ENCODE assay signal across 11 cellular contexts in genomic region chr3:134239538-134239937, GRCh38. TPM values are rescaled to one million over a fixed set of nuclear protein-coding genes. Genes with fewer than 3 reads are reported as not detected.
DNase-seq lines count a peak whose midpoint lies in the region; ATAC-seq, FAIRE-seq and TF ChIP-seq lines count a peak whose summit lies in the region.
"Had no signal": no experiment of that assay in that cellular context is flagged by ENCODE, and none has a peak within 500 bp of the region (broad histone marks: within the 10 kb centered on the region; RNA-seq: fewer than 3 reads in every experiment).

No MANE protein-coding gene starts in this region.

- WGBS in aorta, 2 donors: 95 to 98% methylated on average over 1 of the region's 1 CpG
- WGBS in body of pancreas, 2 donors: 86 to 96% methylated on average over 1 of the region's 1 CpG

- no peak overlapping the region for H3K4me3 ChIP-seq in bronchial epithelial cell (ENCODE audit: low read depth, low read length)
- H3K4me3 ChIP-seq in aorta (ENCODE audit: low read length in 2 of 2): no peak overlapping the region
- no peak overlapping the region for H3K4me3 ChIP-seq in body of pancreas

- H3K36me3 Mint-ChIP-seq in CD14-positive monocyte: no peaks in the 10 kb centered on the region
- H3K36me3 Mint-ChIP-seq: activated naive CD8-positive, alpha-beta T cell treated with anti-CD3 and anti-CD28 coated beads, Interleukin-2, amount 10 ng/mL, durations not matched to agents 7 days and 5 days had no signal

- no peak for TF ChIP-seq POLR2A in body of pancreas (IDR thresholded peaks at IDR 0.05)

- ATAC-seq in HG03135 (IDR thresholded peaks at IDR 0.05; ENCODE audit: unreplicated experiment): peak; percentile 51
- no peak for ATAC-seq in aorta (ENCODE audit: low FRiP score)
- ATAC-seq in body of pancreas: no peak

- FAIRE-seq in bronchial epithelial cell (lab: Jason Lieb, UNC): no peak

- H3K36me3 ChIP-seq in bronchial epithelial cell (ENCODE audit: control insufficient read depth, insufficient read depth, low read length) (no peaks in the 10 kb centered on the region), aorta (ENCODE audit: control insufficient read depth in 1 of 2, insufficient read depth in 2 of 2, low read length in 1 of 2) (no peaks in the 10 kb centered on the region), body of pancreas (replicated peaks in 1 of 2; ENCODE audit: insufficient read depth in 1 of 2, low read depth in 2 of 2) (no peaks in the 10 kb centered on the region)

- intact Hi-C loops in CD14-positive monocyte (cut with micrococcal nuclease): no loop called here
- intact Hi-C loops in aorta (cut with DNase I): no loop called here
- intact Hi-C loops in body of pancreas (cut with DNase I): no loop called here

- H3K27ac Mint-ChIP-seq in CD14-positive monocyte: peak overlapping the region; percentile 4 to 84 (median 15)
- H3K27ac Mint-ChIP-seq: activated naive CD8-positive, alpha-beta T cell treated with anti-CD3 and anti-CD28 coated beads, Interleukin-2, amount 10 ng/mL, durations not matched to agents 7 days and 5 days had no signal

- H3K27ac ChIP-seq in aorta (ENCODE audit: low read depth in 1 of 2, low read length in 2 of 2) (no peak overlapping the region), body of pancreas (no peak overlapping the region)

- peaks cover 54% of the 10 kb centered on the region for H3K4me1 Mint-ChIP-seq in CD14-positive monocyte

- H3K9me3 Mint-ChIP-seq in CD14-positive monocyte: no peaks in the 10 kb centered on the region
- H3K9me3 Mint-ChIP-seq: activated naive CD8-positive, alpha-beta T cell treated with anti-CD3 and anti-CD28 coated beads, Interleukin-2, amount 10 ng/mL, durations not matched to agents 7 days and 5 days had no signal

- H3K27me3 ChIP-seq in bronchial epithelial cell (ENCODE audit: control insufficient read depth, insufficient read depth, low read length) (no peaks in the 10 kb centered on the region), aorta (ENCODE audit: control insufficient read depth in 1 of 2, insufficient read depth in 2 of 2, low read length in 1 of 2) (no peaks in the 10 kb centered on the region), body of pancreas (no peaks in the 10 kb centered on the region)

- TF ChIP-seq CTCF in CD14-positive monocyte (IDR thresholded peaks at IDR 0.05): no peak
- TF ChIP-seq CTCF in GM20000 (IDR thresholded peaks at IDR 0.05; ENCODE audit: extremely low read depth, missing control alignments): no peak
- TF ChIP-seq CTCF in bronchial epithelial cell (IDR thresholded peaks at IDR 0.05; ENCODE audit: insufficient read depth, low read length, severe bottlenecking): no peak
- no peak for TF ChIP-seq CTCF in body of pancreas (IDR thresholded peaks at IDR 0.05)

- H3K4me3 Mint-ChIP-seq in CD14-positive monocyte: peak overlapping the region in 1 of 2 donors; percentile 3
- H3K4me3 Mint-ChIP-seq: activated naive CD8-positive, alpha-beta T cell treated with anti-CD3 and anti-CD28 coated beads, Interleukin-2, amount 10 ng/mL, durations not matched to agents 7 days and 5 days had no signal

- no peaks in the 10 kb centered on the region for H3K9me3 ChIP-seq in aorta (ENCODE audit: control insufficient read depth, low read length)
- H3K9me3 ChIP-seq in body of pancreas: no peaks in the 10 kb centered on the region

- H3K4me1 ChIP-seq in aorta (ENCODE audit: control insufficient read depth in 1 of 2, insufficient read depth in 2 of 2, low read length in 2 of 2) (peaks cover 7 to 20% of the 10 kb centered on the region in 2 donors), body of pancreas (peaks cover 68% of the 10 kb centered on the region)

- no peaks in the 10 kb centered on the region for H3K27me3 Mint-ChIP-seq in CD14-positive monocyte (ENCODE audit: low read depth in 3 of 3)
- H3K27me3 Mint-ChIP-seq: activated naive CD8-positive, alpha-beta T cell treated with anti-CD3 and anti-CD28 coated beads, Interleukin-2, amount 10 ng/mL, durations not matched to agents 7 days and 5 days had no signal

- DNase-seq in CD14-positive monocyte (ENCODE audit: low spot score) (no peak), GM20000 (ENCODE audit: low spot score) (peak; percentile 21), bronchial epithelial cell (ENCODE audit: low read depth) (peak; percentile 67), aorta (no peak), body of pancreas (no peak), HUDEP-2 (lab: John Stamatoyannopoulos, UW; ENCODE audit: unreplicated experiment in 76 of 76) (no peak), ureter (ENCODE audit: low spot score) (no peak)
- DNase-seq: activated naive CD8-positive, alpha-beta T cell treated with anti-CD3 and anti-CD28 coated beads, Interleukin-2, amount 10 ng/mL, durations not matched to agents 7 days and 5 days; COR-L47; SW 1271 had no signal

RNA-seq across cellular contexts. Expression of gene RYK, which starts 11.1 kb away (rescaled TPM):
- polyA plus RNA-seq in CD14-positive monocyte: 1 to 10 TPM; 3.5 to 5.0 TPM
- 85.0 and 85.1 TPM in 2 replicates for total RNA-seq in bronchial epithelial cell
- total RNA-seq in aorta: 10 to 100 TPM; 71.8 to 73.5 TPM
- polyA plus RNA-seq in aorta: 10 to 100 TPM; 35.9 to 48.9 TPM
- total RNA-seq in body of pancreas: 10 to 100 TPM; 36.1 to 43.2 TPM
- 78.4 TPM for total RNA-seq in ureter

Comparison
In these comparisons a context has a peak if more than half of its experiments do, and no peak if none do; other contexts are left out.
1. DNase-seq: peak in GM20000 (single experiment) and bronchial epithelial cell (single experiment); none in CD14-positive monocyte (single experiment), aorta (0 of 2), body of pancreas (0 of 4), HUDEP-2 (0 of 76) and ureter (single experiment).